Comparison of ENCODE assay signal across 12 cellular contexts in the genomic region with DNA sequence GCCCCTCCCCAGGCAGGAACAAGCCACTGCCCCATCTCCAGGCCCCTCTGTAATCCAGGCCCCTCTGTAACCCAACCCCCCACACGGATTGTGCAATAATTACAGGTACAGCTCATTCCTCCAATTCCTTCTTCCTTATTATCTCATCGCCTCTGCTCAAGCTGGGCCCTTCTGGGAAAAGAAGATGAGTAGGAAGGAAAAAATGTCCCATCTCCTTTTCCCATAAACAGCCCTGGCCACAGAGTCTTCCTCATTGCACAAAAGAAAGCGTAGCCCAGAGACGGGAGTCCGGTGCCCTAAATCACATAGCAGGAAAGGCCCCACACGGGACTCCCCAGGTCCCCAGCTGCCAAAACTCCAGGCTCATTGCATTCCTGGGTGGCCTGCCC. TPM values are rescaled to one million over a fixed set of nuclear protein-coding genes. Genes with fewer than 3 reads are reported as not detected.
A peak's percentile ranks its signal among the peaks of the same experiment; 100 is the strongest.
DNase-seq lines count a peak whose midpoint lies in the region; ATAC-seq and TF ChIP-seq lines count a peak whose summit lies in the region.
"Had no signal": no experiment of that assay in that cellular context is flagged by ENCODE, and none has a peak within 500 bp of the region (broad histone marks: within the 10 kb centered on the region; RNA-seq: fewer than 3 reads in every experiment).

No MANE protein-coding gene starts in this region.

- peak overlapping the region; percentile 73; the same call in 1 of the 2 replicates for H2AFZ ChIP-seq in GM23338

- H3K4me1 Mint-ChIP-seq in GM23338 (peaks cover 16% of the 10 kb centered on the region), T-cell (peaks cover 13 to 17% (median 14%) of the 10 kb centered on the region in 3 donors)
- H3K4me1 Mint-ChIP-seq: nephron had no signal

- H3K9me2 ChIP-seq in GM23338 (ENCODE audit: insufficient read depth): no peaks in the 10 kb centered on the region

- no peak overlapping the region for H3K27ac Mint-ChIP-seq in GM23338
- H3K27ac Mint-ChIP-seq in T-cell: peak overlapping the region; percentile 54 to 69
- H3K27ac Mint-ChIP-seq: nephron had no signal

- intact Hi-C loops in gastrocnemius medialis (cut with DNase I; ENCODE audit: low total_unique reads): no loop called here

- H3K4me2 ChIP-seq in GM23338: peak overlapping the region; percentile 31; the same call in 1 of the 2 replicates

- no peaks in the 10 kb centered on the region; the same call in 2 of the 3 replicates for H3K9me3 Mint-ChIP-seq in GM23338
- no peaks in the 10 kb centered on the region for H3K9me3 Mint-ChIP-seq in T-cell
- H3K9me3 Mint-ChIP-seq: H9, nephron had no signal

- TF ChIP-seq CTCF in GM23338 (conservative IDR thresholded peaks at IDR 0.05; ENCODE audit: low read depth in 2 of 2) (no peak), fibroblast of villous mesenchyme (IDR thresholded peaks at IDR 0.05; ENCODE audit: insufficient read depth, low read depth, low read length) (no peak), gastrocnemius medialis (IDR thresholded peaks at IDR 0.05 in 4 of 5, conservative IDR thresholded peaks at IDR 0.05 in 1 of 5) (no peak)

- H3K4me3 Mint-ChIP-seq in GM23338: no peak overlapping the region
- no peak overlapping the region for H3K4me3 Mint-ChIP-seq in T-cell
- H3K4me3 Mint-ChIP-seq: H9, nephron had no signal

- ATAC-seq in GM23338 (peak; percentile 10; the same call in 2 of the 3 replicates), T-cell (replicated peaks in 1 of 4) (no peak), gastrocnemius medialis (peak; percentile 44 to 65), HG02642 (IDR thresholded peaks at IDR 0.05; ENCODE audit: poor library complexity, unreplicated experiment) (no peak), HG03460 (IDR thresholded peaks at IDR 0.05; ENCODE audit: unreplicated experiment) (no peak)

- H4K20me1 ChIP-seq in GM23338 (replicated peaks; ENCODE audit: insufficient read depth): no peaks in the 10 kb centered on the region

- peaks cover 15% of the 10 kb centered on the region for H3K27me3 Mint-ChIP-seq in GM23338 (ENCODE audit: insufficient read depth, low read depth, poor library complexity)
- H3K27me3 Mint-ChIP-seq in T-cell: peaks cover 0 to 3% of the 10 kb centered on the region in 2 donors

- no peaks in the 10 kb centered on the region for H3K27me3 ChIP-seq in GM23338 (ENCODE audit: insufficient read depth)
- H3K27me3 ChIP-seq in gastrocnemius medialis: peaks cover 0 to 7% (median 4%) of the 10 kb centered on the region in 3 donors

- H3K27ac ChIP-seq in GM23338 (ENCODE audit: low read depth) (no peak overlapping the region), gastrocnemius medialis (peak overlapping the region in 1 of 4 donors; percentile 9)

- CTCF ChIA-PET in T-cell (lab: Charles Lee): interaction anchor here (0.6 to 3.2 kb wide), 5 partner anchors 10 to 323 kb away, joined by 3 to 15 read pairs (median 3); partner anchors contain the start of gene CARHSP1 (in 1 of the 2)

- H3F3A ChIP-seq in GM23338 (replicated peaks; ENCODE audit: low read depth): no peaks in the 10 kb centered on the region

- H3K36me3 Mint-ChIP-seq in GM23338 (ENCODE audit: low read depth) (no peaks in the 10 kb centered on the region; the same call in 1 of the 3 replicates), T-cell (no peaks in the 10 kb centered on the region)

- H3K9me3 ChIP-seq in gastrocnemius medialis: no peaks in the 10 kb centered on the region

- H3K36me3 ChIP-seq in GM23338 (ENCODE audit: insufficient read depth): no peaks in the 10 kb centered on the region
- H3K36me3 ChIP-seq in gastrocnemius medialis: no peaks in the 10 kb centered on the region

- no peaks in the 10 kb centered on the region for H3K79me2 ChIP-seq in GM23338 (replicated peaks; ENCODE audit: insufficient read depth)

- no peak overlapping the region for H3K4me3 ChIP-seq in GM23338
- no peak overlapping the region for H3K4me3 ChIP-seq in fibroblast of villous mesenchyme (ENCODE audit: low read depth, low read length)
- no peak overlapping the region for H3K4me3 ChIP-seq in gastrocnemius medialis

- POLR2A ChIA-PET in T-cell (lab: Charles Lee): no interaction called here

- TF ChIP-seq POLR2A in gastrocnemius medialis (IDR thresholded peaks at IDR 0.05): no peak

- peaks cover 11% of the 10 kb centered on the region for H3K4me1 ChIP-seq in GM23338 (ENCODE audit: insufficient read depth)
- H3K4me1 ChIP-seq in gastrocnemius medialis: no peaks in the 10 kb centered on the region

- DNase-seq in GM23338 (ENCODE audit: low spot score) (peak; percentile 36), T-cell (no peak), fibroblast of villous mesenchyme (ENCODE audit: low read depth) (peak; percentile 89), gastrocnemius medialis (no peak), NCI-H526 (lab: John Stamatoyannopoulos, UW) (no peak), nucleus accumbens (lab: John Stamatoyannopoulos, UW) (no peak)
- DNase-seq: amygdala, H9, NCI-H1417 treated with DMSO at 0.1 percent for 48 hours had no signal

- in situ Hi-C loops in gastrocnemius medialis (cut with MboI; ENCODE audit: low sequenced_read_pairs in 4 of 4): loop anchor here in 3 of 4 donors (10.0 to 25.0 kb wide), 4 partner anchors 84 to 224 kb away; partner anchors contain the start of genes PMM2 (in 3 of the 3), TMEM186 (in 3 of the 3) and ABAT (in 1 of the 3)

TF ChIP-seq in GM23338, 12 proteins besides CTCF, POLR2A, EP300 and RAD21 (continues in another document):
- TF ChIP-seq, protein P1, sequence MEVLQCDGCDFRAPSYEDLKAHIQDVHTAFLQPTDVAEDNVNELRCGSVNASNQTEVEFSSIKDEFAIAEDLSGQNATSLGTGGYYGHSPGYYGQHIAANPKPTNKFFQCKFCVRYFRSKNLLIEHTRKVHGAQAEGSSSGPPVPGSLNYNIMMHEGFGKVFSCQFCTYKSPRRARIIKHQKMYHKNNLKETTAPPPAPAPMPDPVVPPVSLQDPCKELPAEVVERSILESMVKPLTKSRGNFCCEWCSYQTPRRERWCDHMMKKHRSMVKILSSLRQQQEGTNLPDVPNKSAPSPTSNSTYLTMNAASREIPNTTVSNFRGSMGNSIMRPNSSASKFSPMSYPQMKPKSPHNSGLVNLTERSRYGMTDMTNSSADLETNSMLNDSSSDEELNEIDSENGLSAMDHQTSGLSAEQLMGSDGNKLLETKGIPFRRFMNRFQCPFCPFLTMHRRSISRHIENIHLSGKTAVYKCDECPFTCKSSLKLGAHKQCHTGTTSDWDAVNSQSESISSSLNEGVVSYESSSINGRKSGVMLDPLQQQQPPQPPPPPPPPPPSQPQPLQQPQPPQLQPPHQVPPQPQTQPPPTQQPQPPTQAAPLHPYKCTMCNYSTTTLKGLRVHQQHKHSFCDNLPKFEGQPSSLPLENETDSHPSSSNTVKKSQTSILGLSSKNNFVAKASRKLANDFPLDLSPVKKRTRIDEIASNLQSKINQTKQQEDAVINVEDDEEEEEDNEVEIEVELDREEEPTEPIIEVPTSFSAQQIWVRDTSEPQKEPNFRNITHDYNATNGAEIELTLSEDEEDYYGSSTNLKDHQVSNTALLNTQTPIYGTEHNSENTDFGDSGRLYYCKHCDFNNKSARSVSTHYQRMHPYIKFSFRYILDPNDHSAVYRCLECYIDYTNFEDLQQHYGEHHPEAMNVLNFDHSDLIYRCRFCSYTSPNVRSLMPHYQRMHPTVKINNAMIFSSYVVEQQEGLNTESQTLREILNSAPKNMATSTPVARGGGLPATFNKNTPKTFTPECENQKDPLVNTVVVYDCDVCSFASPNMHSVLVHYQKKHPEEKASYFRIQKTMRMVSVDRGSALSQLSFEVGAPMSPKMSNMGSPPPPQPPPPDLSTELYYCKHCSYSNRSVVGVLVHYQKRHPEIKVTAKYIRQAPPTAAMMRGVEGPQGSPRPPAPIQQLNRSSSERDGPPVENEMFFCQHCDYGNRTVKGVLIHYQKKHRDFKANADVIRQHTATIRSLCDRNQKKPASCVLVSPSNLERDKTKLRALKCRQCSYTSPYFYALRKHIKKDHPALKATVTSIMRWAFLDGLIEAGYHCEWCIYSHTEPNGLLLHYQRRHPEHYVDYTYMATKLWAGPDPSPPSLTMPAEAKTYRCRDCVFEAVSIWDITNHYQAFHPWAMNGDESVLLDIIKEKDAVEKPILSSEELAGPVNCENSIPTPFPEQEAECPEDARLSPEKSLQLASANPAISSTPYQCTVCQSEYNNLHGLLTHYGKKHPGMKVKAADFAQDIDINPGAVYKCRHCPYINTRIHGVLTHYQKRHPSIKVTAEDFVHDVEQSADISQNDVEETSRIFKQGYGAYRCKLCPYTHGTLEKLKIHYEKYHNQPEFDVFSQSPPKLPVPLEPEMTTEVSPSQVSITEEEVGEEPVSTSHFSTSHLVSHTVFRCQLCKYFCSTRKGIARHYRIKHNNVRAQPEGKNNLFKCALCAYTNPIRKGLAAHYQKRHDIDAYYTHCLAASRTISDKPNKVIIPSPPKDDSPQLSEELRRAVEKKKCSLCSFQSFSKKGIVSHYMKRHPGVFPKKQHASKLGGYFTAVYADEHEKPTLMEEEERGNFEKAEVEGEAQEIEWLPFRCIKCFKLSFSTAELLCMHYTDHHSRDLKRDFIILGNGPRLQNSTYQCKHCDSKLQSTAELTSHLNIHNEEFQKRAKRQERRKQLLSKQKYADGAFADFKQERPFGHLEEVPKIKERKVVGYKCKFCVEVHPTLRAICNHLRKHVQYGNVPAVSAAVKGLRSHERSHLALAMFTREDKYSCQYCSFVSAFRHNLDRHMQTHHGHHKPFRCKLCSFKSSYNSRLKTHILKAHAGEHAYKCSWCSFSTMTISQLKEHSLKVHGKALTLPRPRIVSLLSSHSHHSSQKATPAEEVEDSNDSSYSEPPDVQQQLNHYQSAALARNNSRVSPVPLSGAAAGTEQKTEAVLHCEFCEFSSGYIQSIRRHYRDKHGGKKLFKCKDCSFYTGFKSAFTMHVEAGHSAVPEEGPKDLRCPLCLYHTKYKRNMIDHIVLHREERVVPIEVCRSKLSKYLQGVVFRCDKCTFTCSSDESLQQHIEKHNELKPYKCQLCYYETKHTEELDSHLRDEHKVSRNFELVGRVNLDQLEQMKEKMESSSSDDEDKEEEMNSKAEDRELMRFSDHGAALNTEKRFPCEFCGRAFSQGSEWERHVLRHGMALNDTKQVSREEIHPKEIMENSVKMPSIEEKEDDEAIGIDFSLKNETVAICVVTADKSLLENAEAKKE (CRISPR knock-in tag; IDR thresholded peaks at IDR 0.05): no peak
- TF ChIP-seq EZH2 (IDR thresholded peaks at IDR 0.05; ENCODE audit: low read depth, unreplicated experiment) (no peak), JUNB (IDR thresholded peaks at IDR 0.05; ENCODE audit: unreplicated experiment) (no peak)

RNA-seq across cellular contexts. Expression of gene LITAFD, which starts 3.6 kb away (rescaled TPM):
- total RNA-seq in GM23338 (2014; rRNA removed; shearing (Covaris generic)): not detected in 2 replicates
- polyA plus RNA-seq in GM23338 (2016; fragmentation: Nextera tagmentation; extraction: Ambion mirVana): not detected in 2 replicates
- total RNA-seq in T-cell: not detected
- not detected in 2 replicates for total RNA-seq in fibroblast of villous mesenchyme
- total RNA-seq in gastrocnemius medialis: not detected
- total RNA-seq: H9 had no signal

RNA-seq across cellular contexts. Expression of gene CARHSP1, which starts 9.7 kb away (rescaled TPM):
- 286 and 301 TPM in 2 replicates for total RNA-seq in GM23338 (2014; rRNA removed; shearing (Covaris generic))
- 324 and 339 TPM in 2 replicates for polyA plus RNA-seq in GM23338 (2016; fragmentation: Nextera tagmentation; extraction: Ambion mirVana)
- total RNA-seq in T-cell (10 to 100 TPM; 32.9 to 44.3 (median 41.8) TPM), fibroblast of villous mesenchyme (165 and 189 TPM in 2 replicates), gastrocnemius medialis (10 to 100 TPM; 12.4 to 22.3 (median 18.4) TPM)

Comparison
In these comparisons a context has a peak if more than half of its experiments do, and no peak if none do; other contexts are left out.
1. ATAC-seq: peak in GM23338 (single experiment) and gastrocnemius medialis (2 of 2); none in T-cell (0 of 4), HG02642 (single experiment) and HG03460 (single experiment).
2. DNase-seq: peak in GM23338 (single experiment) and fibroblast of villous mesenchyme (single experiment); none in T-cell (0 of 34), gastrocnemius medialis (0 of 2), NCI-H526 (0 of 2) and nucleus accumbens (0 of 56).